Comparison of ENCODE assay signal across 1 cellular context in genomic region chr16:69761983-69762842, GRCh38.
TF ChIP-seq lines count a peak whose summit lies in the region.

Gene WWP2, plus strand, starts transcription at chr16:69762332. Its CDS starts 24,679 bp downstream, at chr16:69787011.

TF ChIP-seq in HepG2, 621 proteins besides CTCF, POLR2A, EP300 and RAD21 (continued from another document and continues in another):
- TF ChIP-seq E2F2 (CRISPR knock-in tag; IDR thresholded peaks at IDR 0.05; ENCODE audit: borderline replicate concordance) (0 out of 2 replicates have a peak, but pooled peaks have one; percentile 4), ZNF773 (CRISPR knock-in tag; IDR thresholded peaks at IDR 0.05; ENCODE audit: borderline replicate concordance) (0 out of 2 replicates have a peak, but pooled peaks have one; percentile 20), ETV5 (CRISPR knock-in tag; IDR thresholded peaks at IDR 0.05; ENCODE audit: borderline replicate concordance) (peak; percentile 32; the same call in 1 of the 2 replicates), SIN3A (IDR thresholded peaks at IDR 0.05; ENCODE audit: borderline replicate concordance, low read depth, low read length) (peak; percentile 98), ZMYM3 (CRISPR knock-in tag; IDR thresholded peaks at IDR 0.05) (0 out of 2 replicates have a peak, but pooled peaks have one; percentile 69), NCOA2 (CRISPR knock-in tag; IDR thresholded peaks at IDR 0.05) (peak; percentile 59; the same call in 1 of the 2 replicates), ETV6 (CRISPR knock-in tag; conservative IDR thresholded peaks at IDR 0.05) (0 out of 2 replicates have a peak, but pooled peaks have one; percentile 36), ZBTB7A (CRISPR knock-in tag; IDR thresholded peaks at IDR 0.05) (peak; percentile 57; the same call in 1 of the 2 replicates), KDM1A (CRISPR knock-in tag; IDR thresholded peaks at IDR 0.05) (no peak), ZNF614 (CRISPR knock-in tag; IDR thresholded peaks at IDR 0.05; ENCODE audit: borderline replicate concordance) (0 out of 2 replicates have a peak, but pooled peaks have one; percentile 24), ZC3H13 (CRISPR knock-in tag; IDR thresholded peaks at IDR 0.05) (peak; percentile 72), STAT6 (CRISPR knock-in tag; IDR thresholded peaks at IDR 0.05; ENCODE audit: borderline replicate concordance) (0 out of 2 replicates have a peak, but pooled peaks have one; percentile 47), ZNF644 (CRISPR knock-in tag; IDR thresholded peaks at IDR 0.05; ENCODE audit: low read depth) (0 out of 2 replicates have a peak, but pooled peaks have one; percentile 15), RNF2 (conservative IDR thresholded peaks at IDR 0.05; ENCODE audit: low read depth) (peak; percentile 91), RFX3 (CRISPR knock-in tag; IDR thresholded peaks at IDR 0.05) (no peak; the same call in 1 of the 2 replicates), ZNF3 (CRISPR knock-in tag; IDR thresholded peaks at IDR 0.05) (peak; percentile 79), ZFAT (CRISPR knock-in tag; conservative IDR thresholded peaks at IDR 0.05) (no peak), KAT2B (IDR thresholded peaks at IDR 0.05; ENCODE audit: borderline replicate concordance, low read depth, low read length) (no peak), SYNCRIP (IDR thresholded peaks at IDR 0.05; ENCODE audit: insufficient read depth, low read depth, low read length) (no peak), ISX (CRISPR knock-in tag; conservative IDR thresholded peaks at IDR 0.05) (0 out of 2 replicates have a peak, but pooled peaks have one; percentile 79), HCFC1 (IDR thresholded peaks at IDR 0.05; ENCODE audit: low read depth, low read length) (peak; percentile 62; the same call in 1 of the 2 replicates), HNRNPLL (IDR thresholded peaks at IDR 0.05; ENCODE audit: low read depth, low read length, poor library complexity, severe bottlenecking) (peak; percentile 55), ZNF713 (CRISPR knock-in tag; IDR thresholded peaks at IDR 0.05) (no peak), ZNF704 (CRISPR knock-in tag; IDR thresholded peaks at IDR 0.05; ENCODE audit: borderline replicate concordance) (peak; percentile 59; the same call in 1 of the 2 replicates), MTF1 (CRISPR knock-in tag; IDR thresholded peaks at IDR 0.05) (peak; percentile 57; the same call in 1 of the 2 replicates), HMGXB3 (CRISPR knock-in tag; IDR thresholded peaks at IDR 0.05; ENCODE audit: borderline replicate concordance) (no peak; the same call in 1 of the 2 replicates), TARDBP (CRISPR knock-in tag; IDR thresholded peaks at IDR 0.05) (peak; percentile 70), ATF2 (CRISPR knock-in tag; IDR thresholded peaks at IDR 0.05) (peak; percentile 46; the same call in 1 of the 2 replicates), MYC (CRISPR knock-in tag; IDR thresholded peaks at IDR 0.05; ENCODE audit: borderline replicate concordance) (peak; percentile 84), RXRA (CRISPR knock-in tag; IDR thresholded peaks at IDR 0.05) (peak; percentile 76), ZNF501 (CRISPR knock-in tag; IDR thresholded peaks at IDR 0.05) (peak; percentile 75), KMT2A (CRISPR knock-in tag; IDR thresholded peaks at IDR 0.05) (peak; percentile 84), ARID2 (CRISPR knock-in tag; IDR thresholded peaks at IDR 0.05; ENCODE audit: borderline replicate concordance) (peak; percentile 85; the same call in 1 of the 2 replicates), ZSCAN12 (CRISPR knock-in tag; IDR thresholded peaks at IDR 0.05) (peak; percentile 17; the same call in 1 of the 2 replicates), FOXO1 (CRISPR knock-in tag; IDR thresholded peaks at IDR 0.05) (no peak; the same call in 1 of the 2 replicates), ZNF7 (CRISPR knock-in tag; IDR thresholded peaks at IDR 0.05) (no peak), ZNF205 (CRISPR knock-in tag; IDR thresholded peaks at IDR 0.05) (no peak), ZNF572 (CRISPR knock-in tag; IDR thresholded peaks at IDR 0.05) (no peak), EED (CRISPR knock-in tag; IDR thresholded peaks at IDR 0.05) (0 out of 2 replicates have a peak, but pooled peaks have one; percentile 69), ZNF558 (CRISPR knock-in tag; IDR thresholded peaks at IDR 0.05; ENCODE audit: borderline replicate concordance) (peak; percentile 43; the same call in 1 of the 2 replicates), CENPT (CRISPR knock-in tag; IDR thresholded peaks at IDR 0.05; ENCODE audit: low read depth) (no peak), TRIM24 (CRISPR knock-in tag; IDR thresholded peaks at IDR 0.05) (no peak), FLYWCH1 (CRISPR knock-in tag; IDR thresholded peaks at IDR 0.05) (0 out of 2 replicates have a peak, but pooled peaks have one; percentile 72), SIX1 (CRISPR knock-in tag; IDR thresholded peaks at IDR 0.05; ENCODE audit: borderline replicate concordance) (no peak; the same call in 1 of the 2 replicates)
- TF ChIP-seq, protein P1, sequence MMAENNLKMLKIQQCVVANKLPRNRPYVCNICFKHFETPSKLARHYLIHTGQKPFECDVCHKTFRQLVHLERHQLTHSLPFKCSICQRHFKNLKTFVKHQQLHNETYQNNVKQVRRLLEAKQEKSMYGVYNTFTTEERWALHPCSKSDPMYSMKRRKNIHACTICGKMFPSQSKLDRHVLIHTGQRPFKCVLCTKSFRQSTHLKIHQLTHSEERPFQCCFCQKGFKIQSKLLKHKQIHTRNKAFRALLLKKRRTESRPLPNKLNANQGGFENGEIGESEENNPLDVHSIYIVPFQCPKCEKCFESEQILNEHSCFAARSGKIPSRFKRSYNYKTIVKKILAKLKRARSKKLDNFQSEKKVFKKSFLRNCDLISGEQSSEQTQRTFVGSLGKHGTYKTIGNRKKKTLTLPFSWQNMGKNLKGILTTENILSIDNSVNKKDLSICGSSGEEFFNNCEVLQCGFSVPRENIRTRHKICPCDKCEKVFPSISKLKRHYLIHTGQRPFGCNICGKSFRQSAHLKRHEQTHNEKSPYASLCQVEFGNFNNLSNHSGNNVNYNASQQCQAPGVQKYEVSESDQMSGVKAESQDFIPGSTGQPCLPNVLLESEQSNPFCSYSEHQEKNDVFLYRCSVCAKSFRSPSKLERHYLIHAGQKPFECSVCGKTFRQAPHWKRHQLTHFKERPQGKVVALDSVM (CRISPR knock-in tag; IDR thresholded peaks at IDR 0.05): peak; percentile 79
- TF ChIP-seq, protein P2, sequence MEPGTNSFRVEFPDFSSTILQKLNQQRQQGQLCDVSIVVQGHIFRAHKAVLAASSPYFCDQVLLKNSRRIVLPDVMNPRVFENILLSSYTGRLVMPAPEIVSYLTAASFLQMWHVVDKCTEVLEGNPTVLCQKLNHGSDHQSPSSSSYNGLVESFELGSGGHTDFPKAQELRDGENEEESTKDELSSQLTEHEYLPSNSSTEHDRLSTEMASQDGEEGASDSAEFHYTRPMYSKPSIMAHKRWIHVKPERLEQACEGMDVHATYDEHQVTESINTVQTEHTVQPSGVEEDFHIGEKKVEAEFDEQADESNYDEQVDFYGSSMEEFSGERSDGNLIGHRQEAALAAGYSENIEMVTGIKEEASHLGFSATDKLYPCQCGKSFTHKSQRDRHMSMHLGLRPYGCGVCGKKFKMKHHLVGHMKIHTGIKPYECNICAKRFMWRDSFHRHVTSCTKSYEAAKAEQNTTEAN (CRISPR knock-in tag; conservative IDR thresholded peaks at IDR 0.05): 0 out of 2 replicates have a peak, but pooled peaks have one; percentile 44
- TF ChIP-seq, protein P3, sequence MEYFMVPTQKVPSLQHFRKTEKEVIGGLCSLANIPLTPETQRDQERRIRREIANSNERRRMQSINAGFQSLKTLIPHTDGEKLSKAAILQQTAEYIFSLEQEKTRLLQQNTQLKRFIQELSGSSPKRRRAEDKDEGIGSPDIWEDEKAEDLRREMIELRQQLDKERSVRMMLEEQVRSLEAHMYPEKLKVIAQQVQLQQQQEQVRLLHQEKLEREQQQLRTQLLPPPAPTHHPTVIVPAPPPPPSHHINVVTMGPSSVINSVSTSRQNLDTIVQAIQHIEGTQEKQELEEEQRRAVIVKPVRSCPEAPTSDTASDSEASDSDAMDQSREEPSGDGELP (IDR thresholded peaks at IDR 0.05; ENCODE audit: borderline replicate concordance, low read depth): peak; percentile 47; the same call in 1 of the 2 replicates
- TF ChIP-seq, protein P4, sequence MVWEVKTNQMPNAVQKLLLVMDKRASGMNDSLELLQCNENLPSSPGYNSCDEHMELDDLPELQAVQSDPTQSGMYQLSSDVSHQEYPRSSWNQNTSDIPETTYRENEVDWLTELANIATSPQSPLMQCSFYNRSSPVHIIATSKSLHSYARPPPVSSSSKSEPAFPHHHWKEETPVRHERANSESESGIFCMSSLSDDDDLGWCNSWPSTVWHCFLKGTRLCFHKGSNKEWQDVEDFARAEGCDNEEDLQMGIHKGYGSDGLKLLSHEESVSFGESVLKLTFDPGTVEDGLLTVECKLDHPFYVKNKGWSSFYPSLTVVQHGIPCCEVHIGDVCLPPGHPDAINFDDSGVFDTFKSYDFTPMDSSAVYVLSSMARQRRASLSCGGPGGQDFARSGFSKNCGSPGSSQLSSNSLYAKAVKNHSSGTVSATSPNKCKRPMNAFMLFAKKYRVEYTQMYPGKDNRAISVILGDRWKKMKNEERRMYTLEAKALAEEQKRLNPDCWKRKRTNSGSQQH (CRISPR knock-in tag; IDR thresholded peaks at IDR 0.05; ENCODE audit: low read depth): peak; percentile 77; the same call in 1 of the 2 replicates
